ENCODE assay signal across 28 cellular contexts in genomic region chr12:132014915-132015280, GRCh38.
DNase-seq lines count a peak whose midpoint lies in the region; ATAC-seq and TF ChIP-seq lines count a peak whose summit lies in the region.
"Had no signal": no experiment of that assay in that cellular context is flagged by ENCODE, and none has a peak within 500 bp of the region (broad histone marks: within the 10 kb centered on the region; RNA-seq: fewer than 3 reads in every experiment).

No MANE protein-coding gene starts in this region.

- in situ Hi-C loops in brain microvascular endothelial cell (cut with HindIII; ENCODE audit: low pct_ligation_motif_present, low sequenced_read_pairs) = no loop called here
- in situ Hi-C loops in G401 (cut with HindIII; ENCODE audit: low sequenced_read_pairs) = no loop called here

- ATAC-seq in activated naive CD8-positive, alpha-beta T cell treated with anti-CD3 and anti-CD28 coated beads, Interleukin-2, amount 10 ng/mL, durations not matched to agents 7 days and 5 days (ENCODE audit: low read depth) = peak; percentile 15
- no peak for ATAC-seq in activated naive CD8-positive, alpha-beta T cell treated with anti-CD3 and anti-CD28 coated beads, Interleukin-2, amount 50 U/mL, for 24 hours
- ATAC-seq: left lobe of liver had no signal

- H3F3A ChIP-seq in OCI-LY1 (ENCODE audit: insufficient read depth, low read length) = no peaks in the 10 kb centered on the region

- no peak overlapping the region for H3K4me3 ChIP-seq in OCI-LY1 (ENCODE audit: low read depth, low read length, poor library complexity, severe bottlenecking)
- no peak overlapping the region for H3K4me3 ChIP-seq in brain microvascular endothelial cell (ENCODE audit: low read depth, low read length)
- H3K4me3 ChIP-seq in thyroid gland (replicated peaks in 1 of 3) = no peak overlapping the region
- no peak overlapping the region for H3K4me3 ChIP-seq in adrenal gland
- no peak overlapping the region for H3K4me3 ChIP-seq in uterus
- H3K4me3 ChIP-seq: ascending aorta, psoas muscle, SK-N-MC had no signal

- no peak for TF ChIP-seq POLR2A in thyroid gland (IDR thresholded peaks at IDR 0.05)
- no peak for TF ChIP-seq POLR2A in adrenal gland (IDR thresholded peaks at IDR 0.05)
- TF ChIP-seq POLR2A in uterus (IDR thresholded peaks at IDR 0.05) = no peak

- TF ChIP-seq CTCF in OCI-LY1 (IDR thresholded peaks at IDR 0.05; ENCODE audit: low read length) (0 out of 2 replicates have a peak, but pooled peaks have one; percentile 8), brain microvascular endothelial cell (IDR thresholded peaks at IDR 0.05; ENCODE audit: low read depth, low read length, missing control alignments) (peak; percentile 30), thyroid gland (IDR thresholded peaks at IDR 0.05) (peak in 4 of 6 experiments; percentile 25 to 58 (median 43)), adrenal gland (IDR thresholded peaks at IDR 0.05) (no peak), uterus (IDR thresholded peaks at IDR 0.05) (no peak)

- H3K36me3 Mint-ChIP-seq in activated naive CD8-positive, alpha-beta T cell treated with anti-CD3 and anti-CD28 coated beads, Interleukin-2, amount 10 ng/mL, durations not matched to agents 7 days and 5 days = peaks cover 17% of the 10 kb centered on the region
- peaks cover 52% of the 10 kb centered on the region for H3K36me3 Mint-ChIP-seq in activated naive CD8-positive, alpha-beta T cell treated with anti-CD3 and anti-CD28 coated beads, Interleukin-2, amount 50 U/mL, for 24 hours (ENCODE audit: low read depth)

- H3K9me2 ChIP-seq in OCI-LY1 (ENCODE audit: low read depth, low read length) = no peaks in the 10 kb centered on the region

- peak; percentile 27 for DNase-seq in activated naive CD8-positive, alpha-beta T cell treated with anti-CD3 and anti-CD28 coated beads, Interleukin-2, amount 10 ng/mL, durations not matched to agents 7 days and 5 days
- DNase-seq in activated naive CD8-positive, alpha-beta T cell treated with anti-CD3 and anti-CD28 coated beads, Interleukin-2, amount 50 U/mL, for 24 hours = no peak
- DNase-seq in brain microvascular endothelial cell (no peak), thyroid gland (peak; percentile 87 to 89), adrenal gland (no peak), uterus (no peak), G401 (ENCODE audit: low spot score) (no peak)
- DNase-seq: activated CD4-positive, alpha-beta T cell treated with anti-CD3 and anti-CD28 coated beads, Interleukin-2, amount 50 U/mL, for 1 hour; activated CD8-positive, alpha-beta memory T cell treated with anti-CD3 and anti-CD28 coated beads, Interleukin-2, amount 10 ng/mL, durations not matched to agents 7 days and 5 days; BE2C; cerebellar nuclear complex; GDM1; H9; KBM-7; mesendoderm; naive B cell; NCI-H1417 treated with DMSO at 0.1 percent for 48 hours; NCI-H2081; NCI-H774; nucleus accumbens; psoas muscle; stimulated activated naive CD4-positive, alpha-beta T cell treated with Interleukin-2 at 50 U/mL for 16 hours; WERI-Rb-1 had no signal

- no peaks in the 10 kb centered on the region for H3K79me2 ChIP-seq in OCI-LY1 (ENCODE audit: insufficient read depth, low read length)

- intact Hi-C loops in thyroid gland (cut with DNase I) (no loop called here), adrenal gland (cut with DNase I) (no loop called here), uterus (cut with DNase I; ENCODE audit: low total_unique reads) (no loop called here)

- no peaks in the 10 kb centered on the region for H3K9me3 ChIP-seq in OCI-LY1 (ENCODE audit: low read length)
- H3K9me3 ChIP-seq in thyroid gland = no peaks in the 10 kb centered on the region
- no peaks in the 10 kb centered on the region for H3K9me3 ChIP-seq in adrenal gland (replicated peaks in 1 of 3)
- H3K9me3 ChIP-seq in uterus = no peaks in the 10 kb centered on the region
- H3K9me3 ChIP-seq: ascending aorta, BE2C, psoas muscle had no signal

- H3K4me3 Mint-ChIP-seq in activated naive CD8-positive, alpha-beta T cell treated with anti-CD3 and anti-CD28 coated beads, Interleukin-2, amount 10 ng/mL, durations not matched to agents 7 days and 5 days = no peak overlapping the region
- H3K4me3 Mint-ChIP-seq in activated naive CD8-positive, alpha-beta T cell treated with anti-CD3 and anti-CD28 coated beads, Interleukin-2, amount 50 U/mL, for 24 hours = no peak overlapping the region
- H3K4me3 Mint-ChIP-seq: activated CD8-positive, alpha-beta memory T cell treated with anti-CD3 and anti-CD28 coated beads, Interleukin-2, amount 10 ng/mL, durations not matched to agents 7 days and 5 days; H9; naive B cell had no signal

- H3K4me1 ChIP-seq in OCI-LY1 (ENCODE audit: insufficient read depth, low read length, severe bottlenecking) (no peaks in the 10 kb centered on the region), thyroid gland (peaks cover 0 to 9% of the 10 kb centered on the region in 2 donors), adrenal gland (replicated peaks in 1 of 2) (no peaks in the 10 kb centered on the region), uterus (no peaks in the 10 kb centered on the region)
- H3K4me1 ChIP-seq: ascending aorta, BE2C, psoas muscle had no signal

- POLR2A ChIA-PET in activated naive CD8-positive, alpha-beta T cell treated with anti-CD3 and anti-CD28 coated beads, Interleukin-2, amount 10 ng/mL, durations not matched to agents 7 days and 5 days (lab: Charles Lee) = no interaction called here

- H3K4me2 ChIP-seq in OCI-LY1 (ENCODE audit: low read length) = no peak overlapping the region

- H4K20me1 ChIP-seq in OCI-LY1 (ENCODE audit: insufficient read depth, low read length) = no peaks in the 10 kb centered on the region

- no peaks in the 10 kb centered on the region for H3K4me1 Mint-ChIP-seq in activated naive CD8-positive, alpha-beta T cell treated with anti-CD3 and anti-CD28 coated beads, Interleukin-2, amount 10 ng/mL, durations not matched to agents 7 days and 5 days
- H3K4me1 Mint-ChIP-seq in activated naive CD8-positive, alpha-beta T cell treated with anti-CD3 and anti-CD28 coated beads, Interleukin-2, amount 50 U/mL, for 24 hours = no peaks in the 10 kb centered on the region
- H3K4me1 Mint-ChIP-seq: H9 had no signal

- no peak overlapping the region for H3K27ac Mint-ChIP-seq in activated naive CD8-positive, alpha-beta T cell treated with anti-CD3 and anti-CD28 coated beads, Interleukin-2, amount 10 ng/mL, durations not matched to agents 7 days and 5 days
- H3K27ac Mint-ChIP-seq in activated naive CD8-positive, alpha-beta T cell treated with anti-CD3 and anti-CD28 coated beads, Interleukin-2, amount 50 U/mL, for 24 hours = no peak overlapping the region
- H3K27ac Mint-ChIP-seq: activated CD8-positive, alpha-beta memory T cell treated with anti-CD3 and anti-CD28 coated beads, Interleukin-2, amount 10 ng/mL, durations not matched to agents 7 days and 5 days; activated naive CD4-positive, alpha-beta T cell treated with anti-CD3 and anti-CD28 coated beads, Interleukin-2, amount 50 U/mL, for 72 hours; naive B cell had no signal

- H3K36me3 ChIP-seq in OCI-LY1 (ENCODE audit: insufficient read depth, low read length) (peaks cover 92% of the 10 kb centered on the region), brain microvascular endothelial cell (replicated peaks) (peaks cover 71% of the 10 kb centered on the region), thyroid gland (peaks cover 52 to 74% of the 10 kb centered on the region in 2 donors), adrenal gland (replicated peaks in 1 of 2) (peaks cover 0 to 93% of the 10 kb centered on the region in 2 donors), uterus (no peaks in the 10 kb centered on the region)

- H3K27ac ChIP-seq in OCI-LY1 (ENCODE audit: low read depth, low read length, poor library complexity, severe bottlenecking) (no peak overlapping the region), brain microvascular endothelial cell (no peak overlapping the region), thyroid gland (no peak overlapping the region), adrenal gland (no peak overlapping the region), uterus (no peak overlapping the region)
- H3K27ac ChIP-seq: ascending aorta, psoas muscle, SK-N-MC, WERI-Rb-1 had no signal

- H3K9ac ChIP-seq in OCI-LY1 (ENCODE audit: low read length) = no peak overlapping the region

- H3K27me3 Mint-ChIP-seq in activated naive CD8-positive, alpha-beta T cell treated with anti-CD3 and anti-CD28 coated beads, Interleukin-2, amount 10 ng/mL, durations not matched to agents 7 days and 5 days = no peaks in the 10 kb centered on the region
- H3K27me3 Mint-ChIP-seq in activated naive CD8-positive, alpha-beta T cell treated with anti-CD3 and anti-CD28 coated beads, Interleukin-2, amount 50 U/mL, for 24 hours = no peaks in the 10 kb centered on the region
- H3K27me3 Mint-ChIP-seq: activated CD8-positive, alpha-beta memory T cell treated with anti-CD3 and anti-CD28 coated beads, Interleukin-2, amount 10 ng/mL, durations not matched to agents 7 days and 5 days; naive B cell had no signal

- H3K27me3 ChIP-seq in OCI-LY1 (ENCODE audit: insufficient read depth, low read length) (no peaks in the 10 kb centered on the region), brain microvascular endothelial cell (replicated peaks) (no peaks in the 10 kb centered on the region), thyroid gland (no peaks in the 10 kb centered on the region), adrenal gland (no peaks in the 10 kb centered on the region), uterus (no peaks in the 10 kb centered on the region)
- H3K27me3 ChIP-seq: ascending aorta, BE2C had no signal

- H2AFZ ChIP-seq in OCI-LY1 (ENCODE audit: low read length) = no peak overlapping the region

- H3K9me3 Mint-ChIP-seq in activated naive CD8-positive, alpha-beta T cell treated with anti-CD3 and anti-CD28 coated beads, Interleukin-2, amount 10 ng/mL, durations not matched to agents 7 days and 5 days = no peaks in the 10 kb centered on the region
- no peaks in the 10 kb centered on the region for H3K9me3 Mint-ChIP-seq in activated naive CD8-positive, alpha-beta T cell treated with anti-CD3 and anti-CD28 coated beads, Interleukin-2, amount 50 U/mL, for 24 hours
- H3K9me3 Mint-ChIP-seq: activated naive CD4-positive, alpha-beta T cell treated with anti-CD3 and anti-CD28 coated beads, Interleukin-2, amount 50 U/mL, for 72 hours; H9; naive B cell had no signal

- WGBS in thyroid gland, 2 donors = 57 to 62% methylated on average over 7 of the region's 7 CpGs
- WGBS in adrenal gland, 4 donors = 86 to 94% (median 90%) methylated on average over 4 to 7 of the region's 7 CpGs

Comparison
In these comparisons a context has a peak if more than half of its experiments do, and no peak if none do; other contexts are left out.
1. DNase-seq: peak in activated naive CD8-positive, alpha-beta T cell treated with anti-CD3 and anti-CD28 coated beads, Interleukin-2, amount 10 ng/mL, durations not matched to agents 7 days and 5 days (single experiment) and thyroid gland (2 of 2); none in activated naive CD8-positive, alpha-beta T cell treated with anti-CD3 and anti-CD28 coated beads, Interleukin-2, amount 50 U/mL, for 24 hours (single experiment), brain microvascular endothelial cell (single experiment), adrenal gland (0 of 7), uterus (0 of 2) and G401 (single experiment).
2. CTCF ChIP-seq: peak in OCI-LY1 (single experiment), brain microvascular endothelial cell (single experiment) and thyroid gland (4 of 6); none in adrenal gland (0 of 6) and uterus (0 of 4).